Comparison of ENCODE assay signal across 11 cellular contexts in the genomic region with DNA sequence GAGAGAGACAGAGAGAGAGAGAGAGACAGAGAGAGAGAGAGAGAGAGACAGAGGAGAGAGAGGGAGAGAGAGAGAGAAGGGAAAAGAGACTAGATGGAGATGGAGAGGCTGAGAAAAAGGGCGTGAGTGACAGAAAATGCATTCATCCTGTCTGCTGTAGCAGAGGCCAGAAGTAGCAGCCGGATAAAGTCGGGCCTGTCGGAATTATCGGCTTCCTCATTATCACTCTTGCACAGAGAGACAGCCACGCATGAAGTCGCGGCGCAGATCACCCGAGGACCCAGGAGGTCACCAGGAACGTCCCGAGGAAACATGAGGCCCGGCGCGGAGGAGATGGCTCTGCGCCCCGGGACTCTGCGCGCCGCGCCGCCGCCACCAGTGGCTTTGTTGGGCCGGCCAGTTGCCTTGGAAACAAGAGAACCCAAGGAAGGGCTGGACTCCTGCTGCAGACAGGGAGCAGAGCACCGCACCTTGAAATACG.
DNase-seq lines count a peak whose midpoint lies in the region; ATAC-seq and TF ChIP-seq lines count a peak whose summit lies in the region.
"Had no signal": no experiment of that assay in that cellular context is flagged by ENCODE, and none has a peak within 500 bp of the region (broad histone marks: within the 10 kb centered on the region; RNA-seq: fewer than 3 reads in every experiment).

No MANE protein-coding gene starts in this region.

- H3K4me3 ChIP-seq in endodermal cell (ENCODE audit: low read length): peak overlapping the region; percentile 82

- H3K36me3 ChIP-seq in endodermal cell (ENCODE audit: control insufficient read depth, insufficient read depth, low read length): no peaks in the 10 kb centered on the region

- H3K27ac ChIP-seq in endodermal cell (ENCODE audit: low read depth, low read length): no peak overlapping the region
- H3K27ac ChIP-seq: RWPE1 had no signal

- no peak for ATAC-seq in HG03521 (IDR thresholded peaks at IDR 0.05; ENCODE audit: unreplicated experiment)
- no peak for ATAC-seq in HG02884 (IDR thresholded peaks at IDR 0.05; ENCODE audit: unreplicated experiment)

- H3K4me1 ChIP-seq in endodermal cell (ENCODE audit: control insufficient read depth, insufficient read depth, low read length): peaks cover 3% of the 10 kb centered on the region

- 4 to 6% methylated on average over 7 to 26 of the region's 26 CpGs for WGBS in endodermal cell (ENCODE audit: insufficient coverage in 1 of 2, insufficient read length in 1 of 2), 2 experiments

- no peak for TF ChIP-seq CTCF in endodermal cell (conservative IDR thresholded peaks at IDR 0.05)

- peaks cover 16% of the 10 kb centered on the region for H3K4me1 Mint-ChIP-seq in endodermal cell

- no peaks in the 10 kb centered on the region for H3K9me3 Mint-ChIP-seq in endodermal cell

- DNase-seq in D341Med (ENCODE audit: low spot score): peak; percentile 20
- peak; percentile 54 for DNase-seq in NCI-H1092 treated with DMSO at 0.1 percent for 48 hours (lab: John Stamatoyannopoulos, UW)
- DNase-seq in endodermal cell: peak; percentile 89
- DNase-seq in midbrain (lab: John Stamatoyannopoulos, UW): peak; percentile 42
- no peak for DNase-seq in stimulated activated CD4-positive, alpha-beta T cell treated with anti-CD3 and anti-CD28 coated beads, Interleukin-2, amount 100 ng/mL, for 24 hours
- DNase-seq in activated T-cell treated with anti-CD3 and anti-CD28 coated beads, Interleukin-2, amount 50 U/mL, for 1 hour: no peak
- DNase-seq: activated CD4-positive, alpha-beta T cell treated with anti-CD3 and anti-CD28 coated beads, Interleukin-2, amount 50 U/mL, for 4 hours; activated naive CD4-positive, alpha-beta T cell treated with anti-CD3 and anti-CD28 coated beads, Interleukin-2, amount 50 U/mL, for 16 hours had no signal

- H3K27ac Mint-ChIP-seq in endodermal cell: no peak overlapping the region

- no peaks in the 10 kb centered on the region for H3K9me3 ChIP-seq in endodermal cell (ENCODE audit: control insufficient read depth, low read length)

- H3K9ac ChIP-seq in endodermal cell (ENCODE audit: extremely low read depth, low read length, poor library complexity, severe bottlenecking): peak overlapping the region; percentile 50

- H3K27me3 Mint-ChIP-seq in endodermal cell (ENCODE audit: insufficient read depth): peaks cover 26% of the 10 kb centered on the region

- H3K27me3 ChIP-seq in endodermal cell (ENCODE audit: control insufficient read depth, insufficient read depth, low read length, poor library complexity, severe bottlenecking): peaks cover 22% of the 10 kb centered on the region

- peak overlapping the region; percentile 69 for H3K4me3 Mint-ChIP-seq in endodermal cell

- no peaks in the 10 kb centered on the region for H3K36me3 Mint-ChIP-seq in endodermal cell (ENCODE audit: low read depth)

Comparison
In these comparisons a context has a peak if more than half of its experiments do, and no peak if none do; other contexts are left out.
1. DNase-seq: peak in D341Med (single experiment), NCI-H1092 treated with DMSO at 0.1 percent for 48 hours (single experiment), endodermal cell (single experiment) and midbrain (single experiment); none in stimulated activated CD4-positive, alpha-beta T cell treated with anti-CD3 and anti-CD28 coated beads, Interleukin-2, amount 100 ng/mL, for 24 hours (0 of 2) and activated T-cell treated with anti-CD3 and anti-CD28 coated beads, Interleukin-2, amount 50 U/mL, for 1 hour (single experiment).